8 cellular contexts compared by ENCODE assay signal in the genomic region with DNA sequence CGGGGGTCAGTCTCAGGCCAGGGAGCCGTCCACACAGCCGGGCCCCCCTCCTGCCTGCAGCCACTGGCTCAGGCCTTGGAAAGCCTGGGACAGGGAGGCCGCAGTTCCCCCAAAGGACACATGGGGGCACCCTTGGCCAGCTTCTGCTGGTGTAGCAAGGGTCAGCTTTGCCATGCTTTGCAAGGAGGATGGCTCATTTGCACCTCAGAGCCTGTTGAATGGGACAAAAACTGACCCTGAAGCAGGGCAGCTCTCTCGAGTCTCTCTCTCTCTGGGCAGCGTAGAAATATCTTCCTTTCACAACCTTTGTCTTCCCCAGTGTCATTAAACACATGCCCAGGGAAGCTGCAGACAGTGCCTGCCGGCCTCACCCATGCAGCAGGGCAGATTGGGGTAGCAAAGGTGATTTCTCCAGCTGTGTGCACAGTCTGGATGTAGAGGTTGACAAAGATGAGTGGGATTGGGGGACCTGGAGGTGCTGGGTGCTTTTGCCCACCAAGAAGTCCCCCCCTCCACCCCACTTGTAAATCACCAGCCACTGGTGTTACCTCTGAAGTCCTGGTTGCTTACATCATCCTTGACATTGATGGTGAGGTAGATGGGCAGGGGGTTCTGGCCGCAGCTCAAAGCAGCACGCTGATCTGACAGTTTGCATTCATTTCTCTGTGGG. TPM values are rescaled to one million over a fixed set of nuclear protein-coding genes. Genes with fewer than 3 reads are reported as not detected.
DNase-seq lines count a peak whose midpoint lies in the region; ATAC-seq and TF ChIP-seq lines count a peak whose summit lies in the region.

No MANE protein-coding gene starts in this region.

- 31% methylated on average over 9 of the region's 9 CpGs for WGBS in hepatocyte (ENCODE audit: low lambda C conversion rate, missing lambda C conversion rate)

- H3K9me3 ChIP-seq in Loucy (ENCODE audit: insufficient read depth, low read depth, low read length) (no peaks in the 10 kb centered on the region), ascending aorta (no peaks in the 10 kb centered on the region), hepatocyte (ENCODE audit: low read depth) (no peaks in the 10 kb centered on the region), gastrocnemius medialis (no peaks in the 10 kb centered on the region)

- H3F3A ChIP-seq in Loucy (ENCODE audit: low read depth), result no peaks in the 10 kb centered on the region

- TF ChIP-seq POLR2A in gastrocnemius medialis (IDR thresholded peaks at IDR 0.05), result no peak

- peak; percentile 93 for TF ChIP-seq CTCF in Loucy (conservative IDR thresholded peaks at IDR 0.05; ENCODE audit: low read length)
- peak; percentile 92 to 99 (median 95) for TF ChIP-seq CTCF in ascending aorta (IDR thresholded peaks at IDR 0.05)
- peak; percentile 97 for TF ChIP-seq CTCF in hepatocyte (IDR thresholded peaks at IDR 0.05; ENCODE audit: poor library complexity)
- TF ChIP-seq CTCF in gastrocnemius medialis (IDR thresholded peaks at IDR 0.05 in 4 of 5, conservative IDR thresholded peaks at IDR 0.05 in 1 of 5), result peak; percentile 95 to 99 (median 98)

- ATAC-seq in gastrocnemius medialis (peak; percentile 86 to 93), HG03095 (IDR thresholded peaks at IDR 0.05; ENCODE audit: unreplicated experiment) (no peak)

- no peaks in the 10 kb centered on the region for H3K36me3 ChIP-seq in Loucy (ENCODE audit: insufficient read depth, low read length)
- H3K36me3 ChIP-seq in ascending aorta, result no peaks in the 10 kb centered on the region
- H3K36me3 ChIP-seq in hepatocyte (replicated peaks; ENCODE audit: insufficient read depth, low read depth), result no peaks in the 10 kb centered on the region
- no peaks in the 10 kb centered on the region for H3K36me3 ChIP-seq in gastrocnemius medialis

- no peaks in the 10 kb centered on the region for H3K4me1 ChIP-seq in Loucy (ENCODE audit: insufficient read depth, low read length, poor library complexity, severe bottlenecking)
- H3K4me1 ChIP-seq in ascending aorta, result peaks cover 0 to 3% of the 10 kb centered on the region in 2 donors
- H3K4me1 ChIP-seq in hepatocyte (ENCODE audit: insufficient read depth), result no peaks in the 10 kb centered on the region
- H3K4me1 ChIP-seq in gastrocnemius medialis, result peaks cover under 1 to 11% of the 10 kb centered on the region in 2 donors

- no peak overlapping the region for H3K27ac ChIP-seq in ascending aorta
- no peak overlapping the region for H3K27ac ChIP-seq in hepatocyte
- no peak overlapping the region for H3K27ac ChIP-seq in gastrocnemius medialis

- H3K27me3 ChIP-seq in Loucy (ENCODE audit: insufficient read depth, low read length, poor library complexity, severe bottlenecking) (no peaks in the 10 kb centered on the region), ascending aorta (no peaks in the 10 kb centered on the region), hepatocyte (no peaks in the 10 kb centered on the region), gastrocnemius medialis (no peaks in the 10 kb centered on the region)

- H3K4me2 ChIP-seq in Loucy (ENCODE audit: low read depth, low read length, poor library complexity, severe bottlenecking) (no peak overlapping the region), hepatocyte (no peak overlapping the region)

- H2AFZ ChIP-seq in Loucy (ENCODE audit: low read length) (no peak overlapping the region), hepatocyte (no peak overlapping the region)

- DNase-seq in NCI-H510A treated with DMSO at 0.1 percent for 48 hours (lab: John Stamatoyannopoulos, UW), result peak; percentile 72
- DNase-seq in NCI-H510A (lab: John Stamatoyannopoulos, UW), result no peak
- peak; percentile 58 for DNase-seq in T1000 (lab: John Stamatoyannopoulos, UW)
- DNase-seq in ascending aorta (ENCODE audit: low spot score in 2 of 2), result peak; percentile 45 to 88
- peak; percentile 88 for DNase-seq in hepatocyte (ENCODE audit: low spot score)
- DNase-seq in gastrocnemius medialis, result peak; percentile 63 to 74

- no peaks in the 10 kb centered on the region for H3K9me2 ChIP-seq in Loucy (replicated peaks; ENCODE audit: low read depth, low read length)
- no peaks in the 10 kb centered on the region for H3K9me2 ChIP-seq in hepatocyte (replicated peaks; ENCODE audit: insufficient read depth)

- H4K20me1 ChIP-seq in Loucy (ENCODE audit: insufficient read depth, low read length, poor library complexity, severe bottlenecking), result no peaks in the 10 kb centered on the region
- H4K20me1 ChIP-seq in hepatocyte (ENCODE audit: insufficient read depth, poor library complexity, severe bottlenecking), result no peaks in the 10 kb centered on the region

- H3K4me3 ChIP-seq in Loucy (ENCODE audit: low read length, poor library complexity, severe bottlenecking) (no peak overlapping the region), ascending aorta (no peak overlapping the region), hepatocyte (no peak overlapping the region), gastrocnemius medialis (no peak overlapping the region)

- intact Hi-C loops in ascending aorta (cut with DNase I), result loop anchor here (1.0 to 2.0 kb wide), 3 partner anchors 70 to 147 kb away; no protein-coding TSS in a partner anchor
- intact Hi-C loops in gastrocnemius medialis (cut with DNase I; ENCODE audit: low total_unique reads), result loop anchor here (1.0 to 5.0 kb wide), 3 partner anchors 68 to 143 kb away; no protein-coding TSS in a partner anchor

- H3K9ac ChIP-seq in Loucy (ENCODE audit: low read depth, low read length, poor library complexity, severe bottlenecking), result no peak overlapping the region

- in situ Hi-C loops in gastrocnemius medialis (cut with MboI; ENCODE audit: low sequenced_read_pairs in 4 of 4), result loop anchor here in 3 of 4 donors (5.0 to 10.0 kb wide), 2 partner anchors 65 to 68 kb away; no protein-coding TSS in a partner anchor

- H3K79me2 ChIP-seq in Loucy (ENCODE audit: insufficient read depth, low read length), result no peaks in the 10 kb centered on the region
- H3K79me2 ChIP-seq in hepatocyte, result no peaks in the 10 kb centered on the region

RNA-seq across cellular contexts. Expression of gene EHD4, which starts 17.4 kb away (rescaled TPM):
- total RNA-seq in ascending aorta, result 70.4 TPM
- 26.4 and 27.3 TPM in 2 replicates for total RNA-seq in hepatocyte
- 30.9 and 34.7 TPM in 2 replicates for polyA plus RNA-seq in hepatocyte
- 1 to 10 TPM; 3.8 to 7.1 (median 4.3) TPM for total RNA-seq in gastrocnemius medialis

RNA-seq across cellular contexts. Expression of gene PLA2G4E, which starts 31.1 kb away (rescaled TPM):
- not detected for total RNA-seq in ascending aorta
- 0.07 and 0.20 TPM in 2 replicates for total RNA-seq in hepatocyte
- 0.54 TPM in 1 of 2 replicates, not detected in the other for polyA plus RNA-seq in hepatocyte
- not detected for total RNA-seq in gastrocnemius medialis
